In genomic region chr22:37968452-37969251, GRCh38 we compare ENCODE assay signal across 29 cellular contexts. TPM values are rescaled to one million over a fixed set of nuclear protein-coding genes. Genes with fewer than 3 reads are reported as not detected.
DNase-seq lines count a peak whose midpoint lies in the region; ATAC-seq and TF ChIP-seq lines count a peak whose summit lies in the region.
"Had no signal": no experiment of that assay in that cellular context is flagged by ENCODE, and none has a peak within 500 bp of the region (broad histone marks: within the 10 kb centered on the region; RNA-seq: fewer than 3 reads in every experiment).

No MANE protein-coding gene starts in this region.

- peak overlapping the region in 4 of 5 experiments; percentile 29 to 79 (median 60) for H3K27ac Mint-ChIP-seq in brain
- H3K27ac Mint-ChIP-seq in endothelial cell (ENCODE audit: unreplicated experiment), result no peak overlapping the region
- H3K27ac Mint-ChIP-seq: activated CD4-positive, alpha-beta memory T cell treated with anti-CD3 and anti-CD28 coated beads for 36 hours; activated naive CD4-positive, alpha-beta T cell treated with anti-CD3 and anti-CD28 coated beads, Interleukin-2, amount 50 U/mL, for 72 hours; activated T-helper 2 cell treated with anti-CD3 and anti-CD28 coated beads, Interferon-gamma antibody, Interleukin-2, Interleukin-4, amounts not matched to agents 10 μg/mL and 5 μg/mL and 100 μg/mL, durations not matched to agents 14 hours and 24 hours and 36 hours; CD4-positive, alpha-beta T cell; IgD-negative memory B cell had no signal

- H3K9me3 Mint-ChIP-seq in brain, result no peaks in the 10 kb centered on the region
- no peaks in the 10 kb centered on the region for H3K9me3 Mint-ChIP-seq in endothelial cell (ENCODE audit: unreplicated experiment)
- H3K9me3 Mint-ChIP-seq: activated CD4-positive, alpha-beta memory T cell treated with anti-CD3 and anti-CD28 coated beads for 36 hours; activated naive CD4-positive, alpha-beta T cell treated with anti-CD3 and anti-CD28 coated beads, Interleukin-2, amount 50 U/mL, for 72 hours; activated T-helper 2 cell treated with anti-CD3 and anti-CD28 coated beads, Interferon-gamma antibody, Interleukin-2, Interleukin-4, amounts not matched to agents 10 μg/mL and 5 μg/mL and 100 μg/mL, durations not matched to agents 14 hours and 24 hours and 36 hours; CD4-positive, alpha-beta T cell; IgD-negative memory B cell had no signal

- no peaks in the 10 kb centered on the region for H3K36me3 ChIP-seq in mucosa of descending colon (ENCODE audit: low read depth)

- H3K4me3 ChIP-seq in mucosa of descending colon, result no peak overlapping the region
- H3K4me3 ChIP-seq: esophagus squamous epithelium, transverse colon had no signal

- H3K4me1 ChIP-seq in mucosa of descending colon (ENCODE audit: low read depth), result no peaks in the 10 kb centered on the region

- no peaks in the 10 kb centered on the region for H3K9me3 ChIP-seq in mucosa of descending colon
- H3K9me3 ChIP-seq: esophagus squamous epithelium, transverse colon had no signal

- H3K27ac ChIP-seq in layer of hippocampus (ENCODE audit: low read depth, low read length), result peak overlapping the region; percentile 96
- H3K27ac ChIP-seq: esophagus squamous epithelium, transverse colon had no signal

- no peak for ATAC-seq in mucosa of descending colon
- ATAC-seq in HG02973 (IDR thresholded peaks at IDR 0.05; ENCODE audit: unreplicated experiment), result no peak
- ATAC-seq in HG03039 (IDR thresholded peaks at IDR 0.05; ENCODE audit: unreplicated experiment), result no peak
- ATAC-seq: activated naive CD4-positive, alpha-beta T cell treated with anti-CD3 and anti-CD28 coated beads, Interleukin-2, amount 50 U/mL, for 72 hours; stimulated activated naive CD8-positive, alpha-beta T cell treated with anti-CD3 and anti-CD28 coated beads, Interleukin-15, Interleukin-2, amounts not matched to agents 100 U/mL and 50 U/mL, for 24 hours had no signal

- H3K27me3 Mint-ChIP-seq in brain, result peaks cover 4% of the 10 kb centered on the region
- H3K27me3 Mint-ChIP-seq in endothelial cell (ENCODE audit: unreplicated experiment), result peaks cover 7% of the 10 kb centered on the region
- H3K27me3 Mint-ChIP-seq: activated CD4-positive, alpha-beta memory T cell treated with anti-CD3 and anti-CD28 coated beads for 36 hours; CD4-positive, alpha-beta T cell; IgD-negative memory B cell had no signal

- peak; percentile 3 for DNase-seq in HuH-7.5 (ENCODE audit: low spot score)
- DNase-seq in putamen (ENCODE audit: low spot score), result peak; percentile 90
- no peak for DNase-seq in mucosa of descending colon
- no peak for DNase-seq in endothelial cell (ENCODE audit: low spot score)
- DNase-seq: activated CD4-positive, alpha-beta memory T cell treated with anti-CD3 and anti-CD28 coated beads for 36 hours; activated CD8-positive, alpha-beta memory T cell treated with anti-CD3 and anti-CD28 coated beads, Interleukin-2, amount 50 U/mL, for 48 hours; CD4-positive, alpha-beta T cell; effector memory CD4-positive, alpha-beta T cell; EL; esophagus squamous epithelium; HCEC 1CT; NCI-H1105 treated with DMSO at 0.1 percent for 48 hours; NCI-H2081; NCI-H446 treated with DMSO at 0.1 percent for 48 hours; SHP77; stimulated activated naive CD8-positive, alpha-beta T cell treated with anti-CD3 and anti-CD28 coated beads, Interleukin-15, Interleukin-2, amounts not matched to agents 100 U/mL and 50 U/mL, for 24 hours; SW 1271; T1000; transverse colon had no signal

- intact Hi-C loops in mucosa of descending colon (cut with DNase I, micrococcal nuclease), result loop anchor here in 1 of 2 donors (5.0 kb wide), 1 partner anchor 151 kb away; no protein-coding TSS in a partner anchor

- no peaks in the 10 kb centered on the region for H3K27me3 ChIP-seq in layer of hippocampus (ENCODE audit: control insufficient read depth, insufficient read depth, low read length)
- H3K27me3 ChIP-seq: esophagus squamous epithelium, transverse colon had no signal

- TF ChIP-seq CTCF in brain (conservative IDR thresholded peaks at IDR 0.05) (no peak), mucosa of descending colon (IDR thresholded peaks at IDR 0.05) (no peak), endothelial cell (IDR thresholded peaks at IDR 0.05; ENCODE audit: unreplicated experiment) (no peak)

- H3K4me3 Mint-ChIP-seq in brain (no peak overlapping the region), endothelial cell (ENCODE audit: unreplicated experiment) (no peak overlapping the region)
- H3K4me3 Mint-ChIP-seq: activated CD4-positive, alpha-beta memory T cell treated with anti-CD3 and anti-CD28 coated beads for 36 hours; CD4-positive, alpha-beta T cell had no signal

- H3K4me1 Mint-ChIP-seq in brain, result peaks cover 65% of the 10 kb centered on the region
- peaks cover 22% of the 10 kb centered on the region for H3K4me1 Mint-ChIP-seq in endothelial cell (ENCODE audit: unreplicated experiment)

- peaks cover 31% of the 10 kb centered on the region for H3K36me3 Mint-ChIP-seq in brain
- peaks cover 25% of the 10 kb centered on the region for H3K36me3 Mint-ChIP-seq in endothelial cell (ENCODE audit: low read depth, unreplicated experiment)

RNA-seq across cellular contexts. Expression of gene POLR2F, which starts 15.2 kb away (rescaled TPM):
- polyA plus RNA-seq in brain (ENCODE audit: insufficient read depth, low read depth, low replicate concordance), result 105 TPM
- total RNA-seq in mucosa of descending colon, result 10 to 100 TPM; 54.4 to 69.3 (median 61.3) TPM
- 58.9 TPM for total RNA-seq in endothelial cell (ENCODE audit: unreplicated experiment)

RNA-seq across cellular contexts. Expression of gene C22orf23, which starts 15.3 kb away (rescaled TPM):
- polyA plus RNA-seq in brain (ENCODE audit: insufficient read depth, low read depth, low replicate concordance), result 1.2 TPM
- not detected for total RNA-seq in mucosa of descending colon
- 0.54 TPM for total RNA-seq in endothelial cell (ENCODE audit: unreplicated experiment)
- total RNA-seq: activated naive CD4-positive, alpha-beta T cell treated with anti-CD3 and anti-CD28 coated beads, Interleukin-2, amount 50 U/mL, for 72 hours; activated T-helper 2 cell treated with anti-CD3 and anti-CD28 coated beads, Interferon-gamma antibody, Interleukin-2, Interleukin-4, amounts not matched to agents 10 μg/mL and 5 μg/mL and 100 μg/mL, durations not matched to agents 14 hours and 24 hours and 36 hours; astrocyte; CD4-positive, alpha-beta T cell; lower leg skin; transverse colon had no signal
- polyA plus RNA-seq: IgD-negative memory B cell had no signal

RNA-seq across cellular contexts. Expression of gene SOX10, which starts 15.7 kb away (rescaled TPM):
- polyA plus RNA-seq in brain (ENCODE audit: insufficient read depth, low read depth, low replicate concordance), result 81.2 TPM
- total RNA-seq in mucosa of descending colon (10 to 100 TPM in 1 of 3 donors, 1 to 10 TPM in 1, under 1 TPM in 1; 0.46 to 21.2 (median 1.7) TPM), endothelial cell (ENCODE audit: unreplicated experiment) (0.08 TPM)
- total RNA-seq: activated CD4-positive, alpha-beta memory T cell treated with anti-CD3 and anti-CD28 coated beads for 36 hours; activated naive CD4-positive, alpha-beta T cell treated with anti-CD3 and anti-CD28 coated beads, Interleukin-2, amount 50 U/mL, for 72 hours; activated T-helper 2 cell treated with anti-CD3 and anti-CD28 coated beads, Interferon-gamma antibody, Interleukin-2, Interleukin-4, amounts not matched to agents 10 μg/mL and 5 μg/mL and 100 μg/mL, durations not matched to agents 14 hours and 24 hours and 36 hours; CD4-positive, alpha-beta T cell; renal cortical epithelial cell had no signal
- polyA plus RNA-seq: IgD-negative memory B cell had no signal

Comparison
In these comparisons a context has a peak if more than half of its experiments do, and no peak if none do; other contexts are left out.
1. DNase-seq: peak in HuH-7.5 (single experiment) and putamen (single experiment); none in mucosa of descending colon (0 of 3) and endothelial cell (single experiment).